Comparison of ENCODE assay signal across 1 cellular context in genomic region chr5:169583424-169584215, GRCh38.
TF ChIP-seq lines count a peak whose summit lies in the region.

Gene SPDL1 (plus strand): TSS chr5:169583773. CDS start chr5:169588417, 4,644 bp downstream.

TF ChIP-seq in HepG2, 621 proteins besides CTCF, POLR2A, EP300 and RAD21 (continued from another document and continues in another):
- TF ChIP-seq HHEX (CRISPR knock-in tag; IDR thresholded peaks at IDR 0.05): no peak
- TF ChIP-seq ZBTB21 (CRISPR knock-in tag; IDR thresholded peaks at IDR 0.05): no peak
- no peak for TF ChIP-seq ZFP36L2 (CRISPR knock-in tag; IDR thresholded peaks at IDR 0.05)
- TF ChIP-seq ZNF282 (IDR thresholded peaks at IDR 0.05; ENCODE audit: partially characterized antibody): no peak
- no peak for TF ChIP-seq ZBTB37 (CRISPR knock-in tag; IDR thresholded peaks at IDR 0.05)
- peak; percentile 92; the same call in 1 of the 2 replicates for TF ChIP-seq SIN3A (IDR thresholded peaks at IDR 0.05; ENCODE audit: borderline replicate concordance, low read depth, low read length)
- TF ChIP-seq FUBP1 (CRISPR knock-in tag; IDR thresholded peaks at IDR 0.05; ENCODE audit: borderline replicate concordance): no peak
- no peak for TF ChIP-seq ZNF468 (CRISPR knock-in tag; IDR thresholded peaks at IDR 0.05)
- TF ChIP-seq FOXK1 (CRISPR knock-in tag; IDR thresholded peaks at IDR 0.05; ENCODE audit: borderline replicate concordance, low read depth): no peak
- TF ChIP-seq ZFX (CRISPR knock-in tag; IDR thresholded peaks at IDR 0.05; ENCODE audit: low read depth): peak; percentile 95
- no peak for TF ChIP-seq ZNF543 (CRISPR knock-in tag; IDR thresholded peaks at IDR 0.05)
- TF ChIP-seq NFRKB (IDR thresholded peaks at IDR 0.05): no peak
- no peak for TF ChIP-seq HNF4A (CRISPR knock-in tag; IDR thresholded peaks at IDR 0.05)
- TF ChIP-seq ZNF75D (CRISPR knock-in tag; IDR thresholded peaks at IDR 0.05; ENCODE audit: borderline replicate concordance): no peak
- TF ChIP-seq CEBPB (IDR thresholded peaks at IDR 0.05; ENCODE audit: borderline replicate concordance, low read depth, low read length): no peak
- TF ChIP-seq ZNF784 (CRISPR knock-in tag; IDR thresholded peaks at IDR 0.05; ENCODE audit: borderline replicate concordance): no peak
- TF ChIP-seq LBX2 (CRISPR knock-in tag; IDR thresholded peaks at IDR 0.05; ENCODE audit: borderline replicate concordance): no peak
- TF ChIP-seq ATF4 (CRISPR knock-in tag; IDR thresholded peaks at IDR 0.05): no peak
- no peak for TF ChIP-seq CENPBD1 (CRISPR knock-in tag; IDR thresholded peaks at IDR 0.05; ENCODE audit: borderline replicate concordance, low read depth)
- TF ChIP-seq KLF15 (CRISPR knock-in tag; IDR thresholded peaks at IDR 0.05; ENCODE audit: borderline replicate concordance): no peak
- TF ChIP-seq RXRA (CRISPR knock-in tag; IDR thresholded peaks at IDR 0.05): no peak
- no peak for TF ChIP-seq RCOR2 (CRISPR knock-in tag; IDR thresholded peaks at IDR 0.05)
- no peak for TF ChIP-seq ZEB1 (IDR thresholded peaks at IDR 0.05; ENCODE audit: insufficient replicate concordance, low read depth)
- no peak; a peak in 1 of 4 replicates for TF ChIP-seq KLF16 (CRISPR knock-in tag; IDR thresholded peaks at IDR 0.05)
- no peak for TF ChIP-seq ZSCAN29 (CRISPR knock-in tag; conservative IDR thresholded peaks at IDR 0.05)
- peak; percentile 69; the same call in 1 of the 2 replicates for TF ChIP-seq MTERF4 (CRISPR knock-in tag; IDR thresholded peaks at IDR 0.05)
- TF ChIP-seq ZNF510 (CRISPR knock-in tag; IDR thresholded peaks at IDR 0.05; ENCODE audit: low read depth): no peak
- TF ChIP-seq FOXO1 (CRISPR knock-in tag; IDR thresholded peaks at IDR 0.05): no peak
- no peak for TF ChIP-seq SMYD3 (CRISPR knock-in tag; IDR thresholded peaks at IDR 0.05)
- TF ChIP-seq CHD2 (IDR thresholded peaks at IDR 0.05; ENCODE audit: low read depth, low read length): peak; percentile 98
- no peak for TF ChIP-seq ARID3A (IDR thresholded peaks at IDR 0.05; ENCODE audit: low read depth, low read length)
- no peak for TF ChIP-seq DZIP1 (CRISPR knock-in tag; IDR thresholded peaks at IDR 0.05)
- TF ChIP-seq SP5 (CRISPR knock-in tag; IDR thresholded peaks at IDR 0.05; ENCODE audit: borderline replicate concordance, low read depth): no peak
- no peak for TF ChIP-seq ZNF850 (CRISPR knock-in tag; conservative IDR thresholded peaks at IDR 0.05)
- TF ChIP-seq BRCA1 (CRISPR knock-in tag; IDR thresholded peaks at IDR 0.05): no peak
- TF ChIP-seq KDM5B (CRISPR knock-in tag; IDR thresholded peaks at IDR 0.05; ENCODE audit: borderline replicate concordance): peak; percentile 49; the same call in 1 of the 2 replicates
- no peak for TF ChIP-seq ZNF747 (CRISPR knock-in tag; IDR thresholded peaks at IDR 0.05; ENCODE audit: borderline replicate concordance)
- no peak for TF ChIP-seq ZMYM2 (CRISPR knock-in tag; IDR thresholded peaks at IDR 0.05)
- TF ChIP-seq MAFK (conservative IDR thresholded peaks at IDR 0.05 in 1 of 2, IDR thresholded peaks at IDR 0.05 in 1 of 2; ENCODE audit: low read length in 2 of 2): no peak
- no peak for TF ChIP-seq NFIB (CRISPR knock-in tag; IDR thresholded peaks at IDR 0.05; ENCODE audit: borderline replicate concordance)
- TF ChIP-seq THAP11 (CRISPR knock-in tag; IDR thresholded peaks at IDR 0.05): peak; percentile 67
- no peak for TF ChIP-seq MBNL3 (CRISPR knock-in tag; conservative IDR thresholded peaks at IDR 0.05)
- TF ChIP-seq ZNF441 (CRISPR knock-in tag; IDR thresholded peaks at IDR 0.05; ENCODE audit: borderline replicate concordance): no peak
- no peak for TF ChIP-seq ZBTB2 (CRISPR knock-in tag; IDR thresholded peaks at IDR 0.05; ENCODE audit: low read depth)
- no peak for TF ChIP-seq ZNF713 (CRISPR knock-in tag; IDR thresholded peaks at IDR 0.05)
- no peak; the same call in 1 of the 2 replicates for TF ChIP-seq ZBED4 (CRISPR knock-in tag; IDR thresholded peaks at IDR 0.05; ENCODE audit: borderline replicate concordance)
- TF ChIP-seq ZSCAN21 (CRISPR knock-in tag; IDR thresholded peaks at IDR 0.05; ENCODE audit: borderline replicate concordance): no peak
- no peak for TF ChIP-seq HNF4G (IDR thresholded peaks at IDR 0.05; ENCODE audit: borderline replicate concordance, low read depth, low read length)
- no peak for TF ChIP-seq HNF4G (CRISPR knock-in tag; IDR thresholded peaks at IDR 0.05; ENCODE audit: borderline replicate concordance, low read depth)
- TF ChIP-seq PHB2 (IDR thresholded peaks at IDR 0.05; ENCODE audit: partially characterized antibody): no peak
- TF ChIP-seq KDM3A (CRISPR knock-in tag; IDR thresholded peaks at IDR 0.05; ENCODE audit: low read depth): no peak
- peak; percentile 8; the same call in 1 of the 2 replicates for TF ChIP-seq FOXA3 (CRISPR knock-in tag; IDR thresholded peaks at IDR 0.05)
- no peak for TF ChIP-seq SP1 (IDR thresholded peaks at IDR 0.05)
- TF ChIP-seq SP1 (CRISPR knock-in tag; IDR thresholded peaks at IDR 0.05): no peak
- no peak for TF ChIP-seq ZNF17 (CRISPR knock-in tag; IDR thresholded peaks at IDR 0.05)
- no peak for TF ChIP-seq PITX1 (CRISPR knock-in tag; IDR thresholded peaks at IDR 0.05)
